ENCODE assay signal across 13 cellular contexts in genomic region chr1:35797380-35797779, GRCh38.
"Had no signal": no experiment of that assay in that cellular context is flagged by ENCODE, and none has a peak within 500 bp of the region (broad histone marks: within the 10 kb centered on the region; RNA-seq: fewer than 3 reads in every experiment).

No MANE protein-coding gene starts in this region.

- H3K4me3 ChIP-seq: heart left ventricle, right atrium auricular region, transverse colon had no signal

- H3K9me3 Mint-ChIP-seq: activated naive CD4-positive, alpha-beta T cell treated with anti-CD3 and anti-CD28 coated beads for 36 hours; activated T-helper 2 cell treated with anti-CD3 and anti-CD28 coated beads, Interferon-gamma antibody, Interleukin-2, Interleukin-4, amounts not matched to agents 10 μg/mL and 5 μg/mL and 100 μg/mL, durations not matched to agents 14 hours and 24 hours and 36 hours; endodermal cell; nephron progenitor cell had no signal

- H3K36me3 ChIP-seq: heart left ventricle, right atrium auricular region, transverse colon had no signal

- H3K27ac ChIP-seq: heart left ventricle, right atrium auricular region, transverse colon had no signal

- H3K9me3 ChIP-seq: heart left ventricle, right atrium auricular region, transverse colon had no signal

- H3K4me1 Mint-ChIP-seq: endodermal cell had no signal

- ATAC-seq: heart left ventricle had no signal

- H3K27ac Mint-ChIP-seq: activated naive CD4-positive, alpha-beta T cell treated with anti-CD3 and anti-CD28 coated beads for 36 hours; activated T-helper 2 cell treated with anti-CD3 and anti-CD28 coated beads, Interferon-gamma antibody, Interleukin-2, Interleukin-4, amounts not matched to agents 10 μg/mL and 5 μg/mL and 100 μg/mL, durations not matched to agents 14 hours and 24 hours and 36 hours; endodermal cell; nephron progenitor cell; progenitor cell of endocrine pancreas had no signal

- H3K4me1 ChIP-seq: right atrium auricular region, transverse colon had no signal

- H3K27me3 ChIP-seq: heart left ventricle, right atrium auricular region, transverse colon had no signal

- H3K4me3 Mint-ChIP-seq: activated naive CD4-positive, alpha-beta T cell treated with anti-CD3 and anti-CD28 coated beads for 36 hours; endodermal cell; nephron progenitor cell had no signal

- H3K27me3 Mint-ChIP-seq: progenitor cell of endocrine pancreas had no signal

- DNase-seq: activated CD4-positive, CD25-positive, alpha-beta regulatory T cell treated with anti-CD3 and anti-CD28 coated beads, Interleukin-2, amount 50 U/mL, for 72 hours; activated naive CD4-positive, alpha-beta T cell treated with anti-CD3 and anti-CD28 coated beads for 36 hours; activated T-cell treated with anti-CD3 and anti-CD28 coated beads, Interleukin-2, amount 50 U/mL, for 1 hour; endodermal cell; heart left ventricle; nephron progenitor cell; occipital lobe; stimulated activated CD4-positive, alpha-beta T cell treated with anti-CD3 and anti-CD28 coated beads, Interleukin-4, amount 100 ng/mL, for 1 hour; stimulated activated naive CD4-positive, alpha-beta T cell treated with Interleukin-2 at 50 U/mL for 16 hours; transverse colon had no signal
